In genomic region chr13:97627566-97627965, GRCh38 we compare ENCODE assay signal across 9 cellular contexts.
A peak's percentile ranks its signal among the peaks of the same experiment; 100 is the strongest.
DNase-seq lines count a peak whose midpoint lies in the region; ATAC-seq and TF ChIP-seq lines count a peak whose summit lies in the region.
"Had no signal": no experiment of that assay in that cellular context is flagged by ENCODE, and none has a peak within 500 bp of the region (broad histone marks: within the 10 kb centered on the region; RNA-seq: fewer than 3 reads in every experiment).

No MANE protein-coding gene starts in this region.

- H2AFZ ChIP-seq in mammary epithelial cell (ENCODE audit: low read depth, low read length), result no peak overlapping the region

- no peak for TF ChIP-seq POLR2A in spleen (IDR thresholded peaks at IDR 0.05)

- H3K9me3 ChIP-seq in mammary epithelial cell (replicated peaks; ENCODE audit: insufficient read depth, low read length) (no peaks in the 10 kb centered on the region), lung (ENCODE audit: control insufficient read depth in 2 of 2, insufficient read depth in 1 of 2, low read length in 1 of 2) (no peaks in the 10 kb centered on the region), spleen (peaks cover 0 to 18% (median 11%) of the 10 kb centered on the region in 8 donors)

- TF ChIP-seq CTCF in BJ (IDR thresholded peaks at IDR 0.05; ENCODE audit: insufficient read depth, low read depth, low read length) (no peak), mammary epithelial cell (conservative IDR thresholded peaks at IDR 0.05 in 1 of 2, IDR thresholded peaks at IDR 0.05 in 1 of 2; ENCODE audit: extremely low read depth in 1 of 2, insufficient read depth in 1 of 2, low read depth in 1 of 2, low read length in 2 of 2) (no peak), lung (IDR thresholded peaks at IDR 0.05; ENCODE audit: control extremely low read depth, extremely low read depth) (no peak), spleen (IDR thresholded peaks at IDR 0.05 in 8 of 11, conservative IDR thresholded peaks at IDR 0.05 in 3 of 11) (no peak)

- 42% methylated on average over 4 of the region's 4 CpGs for WGBS in mammary epithelial cell (ENCODE audit: low coverage, missing lambda C conversion rate)
- WGBS in lung, 2 donors, result 53 to 65% methylated on average over 4 of the region's 4 CpGs
- WGBS in spleen, 5 donors, result 49 to 77% (median 63%) methylated on average over 4 of the region's 4 CpGs

- in situ Hi-C loops in mammary epithelial cell (cut with MboI; ENCODE audit: low sequenced_read_pairs in 2 of 2), result no loop called here

- intact Hi-C loops in mammary epithelial cell (cut with micrococcal nuclease), result no loop called here
- intact Hi-C loops in spleen (cut with DNase I; ENCODE audit: low total_unique reads), result no loop called here

- no peak overlapping the region for H3K4me3 ChIP-seq in BJ (ENCODE audit: low read depth, low read length)
- H3K4me3 ChIP-seq in mammary epithelial cell (replicated peaks in 1 of 3; ENCODE audit: insufficient read depth in 1 of 3, low read depth in 2 of 3, low read length in 3 of 3), result no peak overlapping the region
- H3K4me3 ChIP-seq in lung, result no peak overlapping the region
- no peak overlapping the region for H3K4me3 ChIP-seq in spleen

- CTCF ChIA-PET in BJ (lab: Yijun Ruan, JAX) (no interaction called here), mammary epithelial cell (lab: Charles Lee; ENCODE audit: low non-redundant PET) (no interaction called here)

- ATAC-seq in lung (ENCODE audit: insufficient read depth, low FRiP score) (peak; percentile 28), GM18511 (IDR thresholded peaks at IDR 0.05; ENCODE audit: unreplicated experiment) (no peak), HG03095 (IDR thresholded peaks at IDR 0.05; ENCODE audit: unreplicated experiment) (no peak)
- ATAC-seq: activated CD4-positive, alpha-beta T cell treated with anti-CD3 and anti-CD28 coated beads for 36 hours had no signal

- dilution Hi-C loops in mammary epithelial cell (cut with HindIII; ENCODE audit: low sequenced_read_pairs), result no loop called here

- no peaks in the 10 kb centered on the region for H3K79me2 ChIP-seq in mammary epithelial cell (ENCODE audit: insufficient read depth, low read length)

- H3K36me3 ChIP-seq in BJ (ENCODE audit: control insufficient read depth, insufficient read depth, low read length) (no peaks in the 10 kb centered on the region), mammary epithelial cell (ENCODE audit: insufficient read depth, low read length) (no peaks in the 10 kb centered on the region), lung (ENCODE audit: control insufficient read depth in 2 of 2, insufficient read depth in 2 of 2, low read length in 2 of 2) (no peaks in the 10 kb centered on the region), spleen (no peaks in the 10 kb centered on the region)

- no peaks in the 10 kb centered on the region for H4K20me1 ChIP-seq in mammary epithelial cell (ENCODE audit: insufficient read depth, low read length)

- H3K27me3 ChIP-seq in BJ (ENCODE audit: control insufficient read depth, insufficient read depth, low read length), result no peaks in the 10 kb centered on the region
- no peaks in the 10 kb centered on the region for H3K27me3 ChIP-seq in mammary epithelial cell (ENCODE audit: insufficient read depth, low read length)
- H3K27me3 ChIP-seq in lung (ENCODE audit: control insufficient read depth, insufficient read depth), result no peaks in the 10 kb centered on the region
- no peaks in the 10 kb centered on the region for H3K27me3 ChIP-seq in spleen (replicated peaks in 1 of 7)

- POLR2A ChIA-PET in BJ (lab: Charles Lee), result no interaction called here

- peak; percentile 7 for DNase-seq in BJ (ENCODE audit: low read depth)
- peak; percentile 10 for DNase-seq in NCI-H128 (lab: John Stamatoyannopoulos, UW; ENCODE audit: unreplicated experiment)
- peak; percentile 53 for DNase-seq in mammary epithelial cell
- DNase-seq in lung (ENCODE audit: low spot score), result no peak
- DNase-seq in spleen, result no peak
- DNase-seq in NCI-H774 (lab: John Stamatoyannopoulos, UW), result no peak
- DNase-seq: activated CD4-positive, alpha-beta T cell treated with anti-CD3 and anti-CD28 coated beads for 36 hours had no signal

- no peak overlapping the region for H3K4me2 ChIP-seq in mammary epithelial cell (ENCODE audit: insufficient read depth, low read depth, low read length)

- H3K27ac ChIP-seq in mammary epithelial cell (ENCODE audit: insufficient read depth, low read depth, low read length) (no peak overlapping the region), lung (ENCODE audit: low read depth in 1 of 2, low read length in 1 of 2) (no peak overlapping the region), spleen (no peak overlapping the region)

- H3K4me1 ChIP-seq in mammary epithelial cell (ENCODE audit: insufficient read depth, low read length) (no peaks in the 10 kb centered on the region), lung (ENCODE audit: control insufficient read depth in 2 of 2, insufficient read depth in 2 of 2, low read length in 2 of 2) (no peaks in the 10 kb centered on the region), spleen (no peaks in the 10 kb centered on the region)

- no TSS peak for BruUV-seq in mammary epithelial cell (replicated peaks; lab: Mats Ljungman, UMichigan)

- H3K9ac ChIP-seq in mammary epithelial cell (ENCODE audit: insufficient read depth, low read length), result no peak overlapping the region

Comparison
In these comparisons a context has a peak if more than half of its experiments do, and no peak if none do; other contexts are left out.
1. DNase-seq: peak in BJ (single experiment), NCI-H128 (single experiment) and mammary epithelial cell (single experiment); none in lung (single experiment), spleen (single experiment) and NCI-H774 (single experiment).